Comparison of ENCODE assay signal across 7 cellular contexts in genomic region chr6:26251354-26252081, GRCh38.
A peak's percentile ranks its signal among the peaks of the same experiment; 100 is the strongest.
DNase-seq lines count a peak whose midpoint lies in the region; ATAC-seq, FAIRE-seq and TF ChIP-seq lines count a peak whose summit lies in the region.

No MANE protein-coding gene starts in this region.

- H3K56ac ChIP-seq in H1 (replicated peaks; ENCODE audit: insufficient read length, low read depth, low read length), result no peak overlapping the region

- H3K4me3 ChIP-seq in H1 (ENCODE audit: extremely low read depth in 1 of 4, insufficient read depth in 2 of 4, low read depth in 3 of 4, low read length in 4 of 4) (peak overlapping the region; percentile 75 to 98 (median 90)), mesenchymal stem cell (ENCODE audit: insufficient read depth in 1 of 2, low read depth in 1 of 2, low read length in 2 of 2) (peak overlapping the region; percentile 67 to 84)

- no peak overlapping the region for H4K8ac ChIP-seq in H1 (ENCODE audit: extremely low read depth, insufficient read depth, low read length)
- H4K8ac ChIP-seq in mesenchymal stem cell (ENCODE audit: low read length), result no peak overlapping the region

- no peaks in the 10 kb centered on the region for H3K36me3 Mint-ChIP-seq in stimulated activated naive CD8-positive, alpha-beta T cell treated with anti-CD3 and anti-CD28 coated beads, Interleukin-15, Interleukin-2, amounts not matched to agents 100 ng/mL and 50 ng/mL, for 24 hours (ENCODE audit: low read depth)

- H3K14ac ChIP-seq in H1 (ENCODE audit: insufficient read length) (no peak overlapping the region), mesenchymal stem cell (ENCODE audit: low read length in 2 of 2) (peak overlapping the region in 1 of 2 experiments; percentile 44)

- POLR2A ChIA-PET in H1 (lab: Charles Lee; ENCODE audit: partially characterized antibody), result interaction anchor here (0.8 to 6.0 kb wide), 33 partner anchors 21 to 1642 kb away, joined by 3 to 91 read pairs (median 7); a partner anchor contains a TSS

- H3K4me3 Mint-ChIP-seq in stimulated activated naive CD8-positive, alpha-beta T cell treated with anti-CD3 and anti-CD28 coated beads, Interleukin-15, Interleukin-2, amounts not matched to agents 100 ng/mL and 50 ng/mL, for 24 hours, result peak overlapping the region; percentile 84

- H2AK5ac ChIP-seq in H1 (ENCODE audit: low read depth, low read length) (no peak overlapping the region), mesenchymal stem cell (ENCODE audit: low read length, severe bottlenecking) (no peak overlapping the region)

- no peaks in the 10 kb centered on the region for H3K9me3 Mint-ChIP-seq in stimulated activated naive CD8-positive, alpha-beta T cell treated with anti-CD3 and anti-CD28 coated beads, Interleukin-15, Interleukin-2, amounts not matched to agents 100 ng/mL and 50 ng/mL, for 24 hours

- H4K91ac ChIP-seq in H1 (replicated peaks; ENCODE audit: insufficient read length, low read length), result no peak overlapping the region
- H4K91ac ChIP-seq in mesenchymal stem cell (ENCODE audit: low read length), result peak overlapping the region; percentile 2

- H3K79me2 ChIP-seq in H1 (ENCODE audit: control insufficient read depth in 1 of 2, insufficient read depth in 2 of 2, low read length in 2 of 2), result peaks cover 0 to 20% of the 10 kb centered on the region in 2 experiments; a peak in 3 of 4 replicates

- H4K5ac ChIP-seq in H1 (ENCODE audit: insufficient read length, low read depth, low read length), result peak overlapping the region; percentile 26

- TF ChIP-seq EP300 in H1 (IDR thresholded peaks at IDR 0.05; ENCODE audit: borderline replicate concordance in 1 of 2, low read depth in 2 of 2, low read length in 2 of 2), result no peak

- TF ChIP-seq POLR2A in H1 (IDR thresholded peaks at IDR 0.05; ENCODE audit: control extremely low read depth in 1 of 2, low read depth in 2 of 2, low read length in 2 of 2), result peak; percentile 94 to 100

- no peak for TF ChIP-seq RAD21 in H1 (IDR thresholded peaks at IDR 0.05 in 1 of 2, conservative IDR thresholded peaks at IDR 0.05 in 1 of 2; ENCODE audit: low read depth in 2 of 2, low read length in 2 of 2)

- H3K4ac ChIP-seq in H1 (replicated peaks; ENCODE audit: insufficient read length, low read depth, low read length) (no peak overlapping the region), mesenchymal stem cell (ENCODE audit: low read depth in 1 of 2, low read length in 2 of 2) (peak overlapping the region in 1 of 2 experiments; percentile 3)

- H2AFZ ChIP-seq in H1 (ENCODE audit: low read length) (no peak overlapping the region), mesenchymal stem cell (ENCODE audit: low read depth, low read length) (peak overlapping the region; percentile 20)

- H3K4me1 ChIP-seq in H1 (replicated peaks in 1 of 4; ENCODE audit: control insufficient read depth in 3 of 4, insufficient read depth in 4 of 4, low read length in 3 of 4), result peaks cover 0 to 5% (median 4%) of the 10 kb centered on the region in 4 experiments; a peak in 4 of 7 replicates
- peaks cover 7% of the 10 kb centered on the region for H3K4me1 ChIP-seq in mesenchymal stem cell (ENCODE audit: control insufficient read depth, insufficient read depth, low read depth, low read length)

- H3K4me2 ChIP-seq in H1 (ENCODE audit: insufficient read depth in 1 of 2, low read depth in 2 of 2, low read length in 2 of 2) (peak overlapping the region; percentile 76 to 81), mesenchymal stem cell (ENCODE audit: low read length, poor library complexity, severe bottlenecking) (peak overlapping the region; percentile 80)

- H3K27me3 Mint-ChIP-seq in stimulated activated naive CD8-positive, alpha-beta T cell treated with anti-CD3 and anti-CD28 coated beads, Interleukin-15, Interleukin-2, amounts not matched to agents 100 ng/mL and 50 ng/mL, for 24 hours, result no peaks in the 10 kb centered on the region

- DNase-seq in NCI-H460 (ENCODE audit: extremely low read depth, low read depth) (peak; percentile 89), H1 (ENCODE audit: low read depth in 1 of 2, low spot score in 2 of 2) (peak in 1 of 2 experiments; percentile 86), mesenchymal stem cell (peak; percentile 95)
- DNase-seq in activated CD4-positive, alpha-beta T cell treated with anti-CD3 and anti-CD28 coated beads, Interleukin-2, amount 50 U/mL, for 48 hours, result peak; percentile 69 to 77

- H3K27ac ChIP-seq in H1 (ENCODE audit: low read depth, low read length), result peak overlapping the region; percentile 72
- H3K27ac ChIP-seq in mesenchymal stem cell (ENCODE audit: low read length, poor library complexity, severe bottlenecking), result peak overlapping the region; percentile 55

- peaks cover 4% of the 10 kb centered on the region for H3K23me2 ChIP-seq in H1 (ENCODE audit: low read depth, low read length)

- peak overlapping the region; percentile 84 to 96 (median 92) for H3K9ac ChIP-seq in H1 (replicated peaks in 1 of 4; ENCODE audit: extremely low read depth in 1 of 4, low read depth in 3 of 4, low read length in 3 of 4)
- peak overlapping the region; percentile 51 for H3K9ac ChIP-seq in mesenchymal stem cell (ENCODE audit: low read length)

- peak; percentile 24 for FAIRE-seq in H1 (lab: Jason Lieb, UNC)

- H2BK5ac ChIP-seq in H1 (ENCODE audit: low read depth, low read length) (peak overlapping the region; percentile 86), mesenchymal stem cell (ENCODE audit: low read depth, low read length, poor library complexity, severe bottlenecking) (no peak overlapping the region)

- H2BK12ac ChIP-seq in H1 (ENCODE audit: low read depth, low read length) (no peak overlapping the region), mesenchymal stem cell (ENCODE audit: low read length in 2 of 2) (no peak overlapping the region)

- H3K27me3 ChIP-seq in H1 (replicated peaks in 1 of 4; ENCODE audit: control insufficient read depth in 3 of 4, extremely low read depth in 1 of 4, insufficient read depth in 3 of 4, low read length in 3 of 4) (no peaks in the 10 kb centered on the region), mesenchymal stem cell (ENCODE audit: control insufficient read depth in 1 of 2, insufficient read depth in 1 of 2, low read length in 2 of 2) (peaks cover 0 to 68% of the 10 kb centered on the region in 2 experiments)

- H3K9me3 ChIP-seq in H1 (ENCODE audit: insufficient read depth in 2 of 2, low read depth in 1 of 2, low read length in 1 of 2) (no peaks in the 10 kb centered on the region; a peak in 1 of 4 replicates), mesenchymal stem cell (ENCODE audit: control insufficient read depth, low read length) (no peaks in the 10 kb centered on the region)

- ATAC-seq in GM18858 (IDR thresholded peaks at IDR 0.05; ENCODE audit: unreplicated experiment), result peak; percentile 41
- peak; percentile 57 for ATAC-seq in HG03066 (IDR thresholded peaks at IDR 0.05; ENCODE audit: low read depth, unreplicated experiment)

- CTCF ChIA-PET in H1 (lab: Charles Lee; ENCODE audit: partially characterized antibody), result interaction anchor here (0.7 to 2.6 kb wide), 7 partner anchors 8 to 58 kb away, joined by 3 to 20 read pairs (median 7); a partner anchor contains a TSS

- H2BK120ac ChIP-seq in H1 (replicated peaks; ENCODE audit: low read depth, low read length), result no peak overlapping the region
- no peak overlapping the region for H2BK120ac ChIP-seq in mesenchymal stem cell (ENCODE audit: low read depth, low read length)

- peaks cover 45% of the 10 kb centered on the region for H3K4me1 Mint-ChIP-seq in stimulated activated naive CD8-positive, alpha-beta T cell treated with anti-CD3 and anti-CD28 coated beads, Interleukin-15, Interleukin-2, amounts not matched to agents 100 ng/mL and 50 ng/mL, for 24 hours (ENCODE audit: low read depth)

- TF ChIP-seq CTCF in H1 (IDR thresholded peaks at IDR 0.05; ENCODE audit: control extremely low read depth in 1 of 3, insufficient read depth in 1 of 3, low read depth in 1 of 3, low read length in 3 of 3), result no peak

- H3K23ac ChIP-seq in H1 (ENCODE audit: insufficient read length), result no peak overlapping the region
- H3K23ac ChIP-seq in mesenchymal stem cell (ENCODE audit: low read length in 2 of 2), result peak overlapping the region in 1 of 2 experiments; percentile 51

- H4K20me1 ChIP-seq in H1 (replicated peaks in 1 of 2; ENCODE audit: control insufficient read depth in 1 of 2, insufficient read depth in 2 of 2, low read length in 2 of 2), result peaks cover 3 to 6% of the 10 kb centered on the region in 2 experiments

- H2BK20ac ChIP-seq in H1 (ENCODE audit: low read length), result no peak overlapping the region

- peak overlapping the region; percentile 98 for H3K27ac Mint-ChIP-seq in stimulated activated naive CD8-positive, alpha-beta T cell treated with anti-CD3 and anti-CD28 coated beads, Interleukin-15, Interleukin-2, amounts not matched to agents 100 ng/mL and 50 ng/mL, for 24 hours

- H3K18ac ChIP-seq in H1 (ENCODE audit: extremely low read depth, low read length) (peak overlapping the region; percentile 55), mesenchymal stem cell (ENCODE audit: low read depth in 1 of 2, low read length in 2 of 2) (peak overlapping the region in 1 of 2 experiments; percentile 67)

- H3K36me3 ChIP-seq in H1 (ENCODE audit: control insufficient read depth in 2 of 4, insufficient read depth in 4 of 4, low read length in 3 of 4), result no peaks in the 10 kb centered on the region
- no peaks in the 10 kb centered on the region for H3K36me3 ChIP-seq in mesenchymal stem cell (ENCODE audit: control insufficient read depth in 1 of 2, insufficient read depth in 2 of 2, low read depth in 1 of 2, low read length in 2 of 2)

- H3K79me1 ChIP-seq in H1 (ENCODE audit: low read depth, low read length) (no peaks in the 10 kb centered on the region), mesenchymal stem cell (replicated peaks; ENCODE audit: low read length, poor library complexity, severe bottlenecking) (peaks cover 4% of the 10 kb centered on the region)

- no peak overlapping the region for H2BK15ac ChIP-seq in H1 (ENCODE audit: low read length)
- no peak overlapping the region for H2BK15ac ChIP-seq in mesenchymal stem cell (ENCODE audit: low read depth, poor library complexity, severe bottlenecking)

- WGBS in H1 (ENCODE audit: extremely low coverage in 1 of 2, insufficient coverage in 1 of 2, insufficient read length in 1 of 2, insufficient replicate concordance in 2 of 2, low coverage in 1 of 2, low lambda C conversion rate in 2 of 2, missing lambda C conversion rate in 1 of 2), 2 experiments, result 1% methylated on average over 32 of the region's 32 CpGs; no CpG with 5 or more reads in 1 of the 2 experiments
- WGBS in mesenchymal stem cell, result 0% methylated on average over 27 of the region's 32 CpGs

TF ChIP-seq in H1, 55 proteins besides CTCF, POLR2A, EP300 and RAD21 (continues in another document):
- TF ChIP-seq POU5F1 (IDR thresholded peaks at IDR 0.05; ENCODE audit: low read depth, low read length), result no peak
- TF ChIP-seq CTBP2 (IDR thresholded peaks at IDR 0.05; ENCODE audit: borderline replicate concordance, insufficient read depth, insufficient read length, low read length), result no peak
- no peak for TF ChIP-seq SUZ12 (IDR thresholded peaks at IDR 0.05; ENCODE audit: low read length)
